In the genomic region with DNA sequence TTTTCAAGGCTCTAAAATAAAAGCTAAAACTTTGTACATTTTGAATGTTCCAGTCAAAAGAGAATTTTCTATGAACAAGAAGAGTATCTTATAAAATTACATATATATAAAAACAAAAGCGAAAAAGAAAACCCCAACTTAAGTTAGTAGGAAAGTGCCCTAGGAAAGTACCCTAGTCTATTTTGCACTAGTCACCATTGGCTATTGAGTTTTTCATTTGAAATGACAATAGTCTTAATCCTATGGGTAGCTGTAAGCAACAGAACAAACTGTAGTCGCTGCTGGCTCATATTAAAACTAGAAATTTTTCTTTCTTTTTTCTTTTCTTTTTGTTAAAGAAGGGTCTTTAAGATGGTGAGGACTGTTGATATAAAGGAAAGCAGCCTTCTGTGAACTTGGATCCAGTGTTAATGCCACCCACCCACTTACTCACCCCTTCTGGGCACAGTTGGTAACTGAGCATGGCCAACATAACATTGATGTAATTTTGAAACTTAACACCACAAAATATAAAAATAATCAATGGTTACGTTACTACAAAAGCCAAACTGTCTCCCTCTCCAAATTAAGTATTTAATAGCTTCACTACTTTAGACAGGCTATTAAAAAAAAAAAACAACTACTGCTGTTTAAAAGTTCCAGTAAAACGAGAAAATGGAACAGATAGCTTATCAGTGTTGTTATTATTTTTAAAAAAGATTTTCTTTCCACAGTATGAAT, we compare ENCODE assay signal across 23 cellular contexts.
"Had no signal": no experiment of that assay in that cellular context is flagged by ENCODE, and none has a peak within 500 bp of the region (broad histone marks: within the 10 kb centered on the region; RNA-seq: fewer than 3 reads in every experiment).

No MANE protein-coding gene starts in this region.

- H3K4me1 ChIP-seq: breast epithelium, prostate gland, right atrium auricular region, thyroid gland, upper lobe of right lung had no signal

- H3K36me3 ChIP-seq: breast epithelium, ovary, prostate gland, right atrium auricular region, thyroid gland, upper lobe of right lung had no signal

- H3K9me3 ChIP-seq: breast epithelium, ovary, prostate gland, right atrium auricular region, thyroid gland, upper lobe of right lung had no signal

- H3K4me2 ChIP-seq: hepatocyte had no signal

- H2AFZ ChIP-seq: hepatocyte had no signal

- H3K27me3 ChIP-seq: breast epithelium, hepatocyte, ovary, right atrium auricular region, thyroid gland, upper lobe of right lung had no signal

- H3K27ac ChIP-seq: breast epithelium, hepatocyte, ovary, prostate gland, right atrium auricular region, thyroid gland, upper lobe of right lung had no signal

- DNase-seq: activated CD4-positive, alpha-beta memory T cell treated with anti-CD3 and anti-CD28 coated beads, Interleukin-2, amount 10 ng/mL, durations not matched to agents 7 days and 5 days; activated CD4-positive, alpha-beta T cell treated with anti-CD3 and anti-CD28 coated beads for 48 hours; activated CD4-positive, CD25-positive, alpha-beta regulatory T cell; activated naive CD4-positive, alpha-beta T cell; activated naive CD8-positive, alpha-beta T cell treated with anti-CD3 and anti-CD28 coated beads for 36 hours; effector memory CD8-positive, alpha-beta T cell; foreskin melanocyte; glutamatergic neuron; immature natural killer cell; naive thymus-derived CD4-positive, alpha-beta T cell; ovary; stimulated activated CD4-positive, alpha-beta T cell treated with anti-CD3 and anti-CD28 coated beads, Interleukin-12 subunit alpha, Interleukin-12 subunit beta, amount 100 ng/mL, for 4 hours; stimulated activated CD4-positive, alpha-beta T cell treated with anti-CD3 and anti-CD28 coated beads, Interleukin-4, amount 100 ng/mL, for 4 hours; T1000; thyroid gland; upper lobe of right lung had no signal

- H3K4me3 ChIP-seq: breast epithelium, hepatocyte, lung, ovary, prostate gland, right atrium auricular region, thyroid gland, upper lobe of right lung had no signal

- ATAC-seq: effector memory CD8-positive, alpha-beta T cell; esophagus mucosa; left lobe of liver; naive thymus-derived CD4-positive, alpha-beta T cell had no signal
